In the genomic region with DNA sequence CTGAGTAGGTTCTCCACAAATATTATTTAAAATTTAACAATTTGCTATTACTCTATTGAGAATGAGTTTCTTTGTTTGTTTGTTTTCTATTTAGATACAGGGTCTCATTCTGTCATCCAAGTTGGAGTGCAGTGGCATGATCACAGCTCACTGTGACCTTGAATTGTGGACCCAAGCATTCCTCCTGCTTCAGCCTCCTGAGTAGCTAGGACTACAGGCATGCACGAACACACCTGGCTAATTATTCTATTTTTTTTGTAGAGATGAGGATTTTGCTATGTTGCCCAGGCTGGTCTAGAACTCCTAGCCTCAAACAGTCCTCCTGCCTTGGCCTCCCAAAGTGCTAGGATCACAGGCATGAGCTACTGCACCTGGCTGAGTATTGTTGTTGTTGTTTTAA, we compare ENCODE assay signal across 33 cellular contexts.
"Had no signal": no experiment of that assay in that cellular context is flagged by ENCODE, and none has a peak within 500 bp of the region (broad histone marks: within the 10 kb centered on the region; RNA-seq: fewer than 3 reads in every experiment).

No MANE protein-coding gene starts in this region.

- H3K27ac ChIP-seq: adrenal gland, ascending aorta, body of pancreas, brain microvascular endothelial cell, breast epithelium, cardiac muscle cell had no signal

- H3K4me3 ChIP-seq: adrenal gland, ascending aorta, body of pancreas, breast epithelium, cardiac muscle cell had no signal

- H3K9me3 ChIP-seq: body of pancreas had no signal

- DNase-seq: activated effector memory CD4-positive, alpha-beta T cell treated with anti-CD3 and anti-CD28 coated beads, Interleukin-2, amount 50 U/mL, for 16 hours; activated effector memory CD4-positive, alpha-beta T cell treated with Interleukin-2 at 50 U/mL for 16 hours; activated gamma-delta T cell; activated gamma-delta T cell treated with Interleukin-2 at 50 U/mL for 16 hours; activated naive CD4-positive, alpha-beta T cell; activated naive CD4-positive, alpha-beta T cell treated with anti-CD3 and anti-CD28 coated beads for 36 hours; activated naive CD4-positive, alpha-beta T cell treated with anti-CD3 and anti-CD28 coated beads, Interleukin-2, amount 10 ng/mL, durations not matched to agents 7 days and 5 days; activated naive CD4-positive, alpha-beta T cell treated with anti-CD3 and anti-CD28 coated beads, Interleukin-2, amount 50 U/mL, for 16 hours; activated naive CD4-positive, alpha-beta T cell treated with Interleukin-2 at 50 U/mL for 16 hours; activated naive CD8-positive, alpha-beta T cell treated with anti-CD3 and anti-CD28 coated beads for 36 hours; activated naive CD8-positive, alpha-beta T cell treated with anti-CD3 and anti-CD28 coated beads, Interleukin-2, amount 10 ng/mL, durations not matched to agents 7 days and 5 days; activated naive CD8-positive, alpha-beta T cell treated with anti-CD3 and anti-CD28 coated beads, Interleukin-2, amount 50 U/mL, for 24 hours; activated T-cell treated with anti-CD3 and anti-CD28 coated beads, Interleukin-2, amount 50 U/mL, for 24 hours; activated T-cell treated with anti-CD3 and anti-CD28 coated beads, Interleukin-2, amount 50 U/mL, for 4 hours; activated T-cell treated with anti-CD3 and anti-CD28 coated beads, Interleukin-2, amount 50 U/mL, for 48 hours; activated T-cell treated with anti-CD3 and anti-CD28 coated beads, Interleukin-2, amount 50 U/mL, for 72 hours; adrenal gland; amniotic stem cell; amygdala; anterior cingulate cortex; aorta; body of pancreas; brain microvascular endothelial cell; caudate nucleus; central memory CD4-positive, alpha-beta T cell; cerebellar nuclear complex had no signal

- FAIRE-seq: astrocyte, bronchial epithelial cell had no signal

- ATAC-seq: activated naive CD4-positive, alpha-beta T cell treated with anti-CD3 and anti-CD28 coated beads, Interleukin-2, amount 50 U/mL, for 72 hours; activated naive CD8-positive, alpha-beta T cell treated with anti-CD3 and anti-CD28 coated beads, Interleukin-2, amount 50 U/mL, for 24 hours; activated T-cell treated with anti-CD3 and anti-CD28 coated beads, Interleukin-2, amount 50 U/mL, for 4 hours; activated T-cell treated with anti-CD3 and anti-CD28 coated beads, Interleukin-2, amount 50 U/mL, for 72 hours; activated T-helper 17 cell treated with anti-CD3 and anti-CD28 coated beads, Interleukin-2, amount 50 U/mL, for 72 hours; body of pancreas had no signal

- H3K4me1 ChIP-seq: adrenal gland, ascending aorta, body of pancreas, breast epithelium had no signal

- H3K36me3 ChIP-seq: adrenal gland, ascending aorta, brain microvascular endothelial cell, breast epithelium, cardiac muscle cell had no signal

- H3K27me3 ChIP-seq: adrenal gland, ascending aorta, body of pancreas, brain microvascular endothelial cell, breast epithelium, cardiac muscle cell had no signal
